19 cellular contexts compared by ENCODE assay signal in the genomic region with DNA sequence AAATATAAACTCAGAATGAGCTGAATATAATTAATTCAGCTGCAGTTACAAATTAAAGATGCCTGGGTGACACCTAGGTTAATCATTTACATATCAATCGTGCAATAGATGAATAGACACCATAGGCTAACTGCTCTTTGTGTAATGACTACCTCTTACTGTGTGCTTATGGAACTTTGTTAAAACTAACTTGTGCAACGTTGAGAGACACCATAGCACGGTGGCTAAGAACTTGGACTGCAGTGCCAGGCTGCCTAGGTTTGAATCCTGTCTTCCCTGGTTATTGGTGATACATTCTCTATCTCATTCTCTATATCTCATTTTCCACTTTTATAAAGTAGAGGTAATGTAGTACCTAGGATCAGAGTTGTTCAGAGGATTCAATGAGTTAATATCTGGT.
"Had no signal": no experiment of that assay in that cellular context is flagged by ENCODE, and none has a peak within 500 bp of the region (broad histone marks: within the 10 kb centered on the region; RNA-seq: fewer than 3 reads in every experiment).

No MANE protein-coding gene starts in this region.

- H3K27ac Mint-ChIP-seq: activated CD4-positive, alpha-beta memory T cell treated with anti-CD3 and anti-CD28 coated beads, Interleukin-2, amount 10 ng/mL, durations not matched to agents 7 days and 5 days; activated CD8-positive, alpha-beta memory T cell treated with anti-CD3 and anti-CD28 coated beads, Interleukin-2, amount 10 ng/mL, durations not matched to agents 7 days and 5 days; activated naive CD8-positive, alpha-beta T cell; effector memory CD8-positive, alpha-beta T cell; progenitor cell of endocrine pancreas; stimulated activated effector memory CD8-positive, alpha-beta T cell treated with anti-CD3 and anti-CD28 coated beads, Interleukin-12 subunit alpha, Interleukin-12 subunit beta, amount 100 ng/mL, for 72 hours had no signal

- H3K27me3 ChIP-seq: cardiac muscle cell, hepatocyte, left lung, right atrium auricular region, stomach, upper lobe of left lung had no signal

- H3K36me3 Mint-ChIP-seq: activated CD8-positive, alpha-beta memory T cell treated with anti-CD3 and anti-CD28 coated beads, Interleukin-2, amount 10 ng/mL, durations not matched to agents 7 days and 5 days; activated naive CD8-positive, alpha-beta T cell; stimulated activated effector memory CD8-positive, alpha-beta T cell treated with anti-CD3 and anti-CD28 coated beads, Interleukin-12 subunit alpha, Interleukin-12 subunit beta, amount 100 ng/mL, for 72 hours had no signal

- DNase-seq: activated CD4-positive, alpha-beta memory T cell treated with anti-CD3 and anti-CD28 coated beads, Interleukin-2, amount 10 ng/mL, durations not matched to agents 7 days and 5 days; activated CD4-positive, alpha-beta T cell treated with anti-CD3 and anti-CD28 coated beads for 48 hours; activated CD4-positive, CD25-positive, alpha-beta regulatory T cell; activated CD8-positive, alpha-beta memory T cell treated with anti-CD3 and anti-CD28 coated beads, Interleukin-2, amount 10 ng/mL, durations not matched to agents 7 days and 5 days; dermis blood vessel endothelial cell; effector memory CD8-positive, alpha-beta T cell; left lung; mammary epithelial cell; stimulated activated CD4-positive, alpha-beta T cell treated with anti-CD3 and anti-CD28 coated beads, Interleukin-15, amount 100 ng/mL, for 24 hours; stimulated activated CD4-positive, alpha-beta T cell treated with anti-CD3 and anti-CD28 coated beads, Interleukin-4, amount 100 ng/mL, for 1 hour; stomach; upper lobe of left lung had no signal

- H3K9me3 Mint-ChIP-seq: activated CD4-positive, alpha-beta memory T cell treated with anti-CD3 and anti-CD28 coated beads, Interleukin-2, amount 10 ng/mL, durations not matched to agents 7 days and 5 days; effector memory CD8-positive, alpha-beta T cell; neural crest cell; stimulated activated effector memory CD8-positive, alpha-beta T cell treated with anti-CD3 and anti-CD28 coated beads, Interleukin-12 subunit alpha, Interleukin-12 subunit beta, amount 100 ng/mL, for 72 hours had no signal

- H2AFZ ChIP-seq: hepatocyte had no signal

- H3K4me2 ChIP-seq: hepatocyte had no signal

- ATAC-seq: activated CD8-positive, alpha-beta memory T cell treated with anti-CD3 and anti-CD28 coated beads, Interleukin-2, amount 10 ng/mL, durations not matched to agents 7 days and 5 days; effector memory CD8-positive, alpha-beta T cell; left lung; stimulated activated effector memory CD8-positive, alpha-beta T cell treated with anti-CD3 and anti-CD28 coated beads, Interleukin-12 subunit alpha, Interleukin-12 subunit beta, amount 100 ng/mL, for 72 hours had no signal

- H3K4me3 Mint-ChIP-seq: activated CD4-positive, alpha-beta memory T cell treated with anti-CD3 and anti-CD28 coated beads, Interleukin-2, amount 10 ng/mL, durations not matched to agents 7 days and 5 days; activated CD8-positive, alpha-beta memory T cell treated with anti-CD3 and anti-CD28 coated beads, Interleukin-2, amount 10 ng/mL, durations not matched to agents 7 days and 5 days; activated naive CD8-positive, alpha-beta T cell; effector memory CD8-positive, alpha-beta T cell; neural crest cell; stimulated activated effector memory CD8-positive, alpha-beta T cell treated with anti-CD3 and anti-CD28 coated beads, Interleukin-12 subunit alpha, Interleukin-12 subunit beta, amount 100 ng/mL, for 72 hours had no signal

- H3K9me3 ChIP-seq: left lung, right atrium auricular region, stomach, upper lobe of left lung had no signal

- H3K4me1 Mint-ChIP-seq: activated CD4-positive, alpha-beta memory T cell treated with anti-CD3 and anti-CD28 coated beads, Interleukin-2, amount 10 ng/mL, durations not matched to agents 7 days and 5 days; stimulated activated effector memory CD8-positive, alpha-beta T cell treated with anti-CD3 and anti-CD28 coated beads, Interleukin-12 subunit alpha, Interleukin-12 subunit beta, amount 100 ng/mL, for 72 hours had no signal

- H3K4me3 ChIP-seq: cardiac muscle cell, hepatocyte, left lung, right atrium auricular region, stomach, upper lobe of left lung had no signal

- H3K27me3 Mint-ChIP-seq: activated naive CD8-positive, alpha-beta T cell; progenitor cell of endocrine pancreas had no signal

- H3K27ac ChIP-seq: cardiac muscle cell, hepatocyte, left lung, right atrium auricular region, stomach, upper lobe of left lung had no signal

- H3K36me3 ChIP-seq: cardiac muscle cell, left lung, right atrium auricular region, stomach, upper lobe of left lung had no signal
